Comparison of ENCODE assay signal across 21 cellular contexts in genomic region chr5:72232838-72233237, GRCh38.
A peak's percentile ranks its signal among the peaks of the same experiment; 100 is the strongest.
DNase-seq lines count a peak whose midpoint lies in the region; ATAC-seq and TF ChIP-seq lines count a peak whose summit lies in the region.
"Had no signal": no experiment of that assay in that cellular context is flagged by ENCODE, and none has a peak within 500 bp of the region (broad histone marks: within the 10 kb centered on the region; RNA-seq: fewer than 3 reads in every experiment).

No MANE protein-coding gene starts in this region.

- H3K27ac ChIP-seq in OCI-LY1 (ENCODE audit: low read depth, low read length, poor library complexity, severe bottlenecking) (peak overlapping the region; percentile 96), smooth muscle cell (ENCODE audit: low read depth) (peak overlapping the region; percentile 78)
- H3K27ac ChIP-seq: C4-2B, GM23248, upper lobe of left lung had no signal

- H3K4me1 ChIP-seq in OCI-LY1 (ENCODE audit: insufficient read depth, low read length, severe bottlenecking), result peaks cover 78% of the 10 kb centered on the region
- H3K4me1 ChIP-seq in smooth muscle cell (ENCODE audit: low read depth), result peaks cover 41% of the 10 kb centered on the region

- peaks cover 75% of the 10 kb centered on the region for H3K36me3 ChIP-seq in OCI-LY1 (ENCODE audit: insufficient read depth, low read length)
- no peaks in the 10 kb centered on the region for H3K36me3 ChIP-seq in smooth muscle cell (ENCODE audit: low read depth)

- peaks cover 29% of the 10 kb centered on the region for H3K36me3 Mint-ChIP-seq in activated naive CD4-positive, alpha-beta T cell treated with anti-CD3 and anti-CD28 coated beads, Interleukin-2, amount 50 U/mL, for 24 hours
- H3K36me3 Mint-ChIP-seq in activated naive CD4-positive, alpha-beta T cell treated with anti-CD3 and anti-CD28 coated beads for 36 hours (ENCODE audit: low read depth), result peaks cover 47% of the 10 kb centered on the region
- H3K36me3 Mint-ChIP-seq in brain, result peaks cover 40% of the 10 kb centered on the region

- H3K9ac ChIP-seq in OCI-LY1 (ENCODE audit: low read length) (peak overlapping the region; percentile 41), smooth muscle cell (ENCODE audit: low read depth) (no peak overlapping the region)
- H3K9ac ChIP-seq: GM23248 had no signal

- H3K9me2 ChIP-seq in OCI-LY1 (ENCODE audit: low read depth, low read length), result no peaks in the 10 kb centered on the region

- H3K4me3 ChIP-seq in OCI-LY1 (ENCODE audit: low read depth, low read length, poor library complexity, severe bottlenecking), result peak overlapping the region; percentile 27
- H3K4me3 ChIP-seq in smooth muscle cell, result no peak overlapping the region
- H3K4me3 ChIP-seq: GM23248, upper lobe of left lung had no signal

- peak overlapping the region; percentile 46 for H3K27ac Mint-ChIP-seq in activated naive CD4-positive, alpha-beta T cell treated with anti-CD3 and anti-CD28 coated beads, Interleukin-2, amount 50 U/mL, for 24 hours
- no peak overlapping the region for H3K27ac Mint-ChIP-seq in activated naive CD4-positive, alpha-beta T cell treated with anti-CD3 and anti-CD28 coated beads for 36 hours
- peak overlapping the region in 4 of 5 experiments; percentile 37 to 85 (median 44) for H3K27ac Mint-ChIP-seq in brain
- H3K27ac Mint-ChIP-seq: stimulated activated naive B cell treated with anti-CD40 and anti-IgM and Interleukin-4, amounts not matched to agents 10 μg/mL and 1 μg/mL and 100 μg/mL, for 72 hours had no signal

- H3K9me3 ChIP-seq in OCI-LY1 (ENCODE audit: low read length) (no peaks in the 10 kb centered on the region), smooth muscle cell (replicated peaks; ENCODE audit: low read depth) (no peaks in the 10 kb centered on the region)
- H3K9me3 ChIP-seq: upper lobe of left lung had no signal

- WGBS in smooth muscle cell (ENCODE audit: low lambda C conversion rate), result 60% methylated on average over 2 of the region's 2 CpGs

- peaks cover 58% of the 10 kb centered on the region for H3K4me1 Mint-ChIP-seq in activated naive CD4-positive, alpha-beta T cell treated with anti-CD3 and anti-CD28 coated beads, Interleukin-2, amount 50 U/mL, for 24 hours
- H3K4me1 Mint-ChIP-seq in activated naive CD4-positive, alpha-beta T cell treated with anti-CD3 and anti-CD28 coated beads for 36 hours (ENCODE audit: low read depth), result peaks cover 46% of the 10 kb centered on the region
- H3K4me1 Mint-ChIP-seq in brain, result peaks cover 20% of the 10 kb centered on the region

- CTCF ChIA-PET in activated naive CD4-positive, alpha-beta T cell treated with anti-CD3 and anti-CD28 coated beads for 36 hours (lab: Charles Lee), result no interaction called here

- no peak overlapping the region for H2AFZ ChIP-seq in OCI-LY1 (ENCODE audit: low read length)
- no peak overlapping the region for H2AFZ ChIP-seq in smooth muscle cell (ENCODE audit: low read depth)
- H2AFZ ChIP-seq: GM23248 had no signal

- intact Hi-C loops in activated naive CD4-positive, alpha-beta T cell treated with anti-CD3 and anti-CD28 coated beads for 36 hours (cut with micrococcal nuclease), result loop anchor here (5.0 kb wide), 2 partner anchors 614 to 929 kb away; no protein-coding TSS in a partner anchor

- H3K4me2 ChIP-seq in OCI-LY1 (ENCODE audit: low read length) (peak overlapping the region; percentile 55), smooth muscle cell (peak overlapping the region; percentile 64)

- no peaks in the 10 kb centered on the region for H4K20me1 ChIP-seq in OCI-LY1 (ENCODE audit: insufficient read depth, low read length)
- peaks cover 7% of the 10 kb centered on the region for H4K20me1 ChIP-seq in smooth muscle cell (ENCODE audit: low read depth)

- peak overlapping the region; percentile 54 for H3K4me3 Mint-ChIP-seq in activated naive CD4-positive, alpha-beta T cell treated with anti-CD3 and anti-CD28 coated beads, Interleukin-2, amount 50 U/mL, for 24 hours
- H3K4me3 Mint-ChIP-seq in activated naive CD4-positive, alpha-beta T cell treated with anti-CD3 and anti-CD28 coated beads for 36 hours, result no peak overlapping the region
- H3K4me3 Mint-ChIP-seq in brain, result no peak overlapping the region
- H3K4me3 Mint-ChIP-seq: stimulated activated naive B cell treated with anti-CD40 and anti-IgM and Interleukin-4, amounts not matched to agents 10 μg/mL and 1 μg/mL and 100 μg/mL, for 72 hours had no signal

- no peaks in the 10 kb centered on the region for H3K9me3 Mint-ChIP-seq in activated naive CD4-positive, alpha-beta T cell treated with anti-CD3 and anti-CD28 coated beads, Interleukin-2, amount 50 U/mL, for 24 hours
- H3K9me3 Mint-ChIP-seq in activated naive CD4-positive, alpha-beta T cell treated with anti-CD3 and anti-CD28 coated beads for 36 hours, result no peaks in the 10 kb centered on the region
- no peaks in the 10 kb centered on the region for H3K9me3 Mint-ChIP-seq in brain
- H3K9me3 Mint-ChIP-seq: stimulated activated naive B cell treated with anti-CD40 and anti-IgM and Interleukin-4, amounts not matched to agents 10 μg/mL and 1 μg/mL and 100 μg/mL, for 72 hours had no signal

- H3K27me3 Mint-ChIP-seq in activated naive CD4-positive, alpha-beta T cell treated with anti-CD3 and anti-CD28 coated beads, Interleukin-2, amount 50 U/mL, for 24 hours, result no peaks in the 10 kb centered on the region
- no peaks in the 10 kb centered on the region for H3K27me3 Mint-ChIP-seq in activated naive CD4-positive, alpha-beta T cell treated with anti-CD3 and anti-CD28 coated beads for 36 hours (ENCODE audit: low read depth)
- H3K27me3 Mint-ChIP-seq in brain, result no peaks in the 10 kb centered on the region
- H3K27me3 Mint-ChIP-seq: stimulated activated naive B cell treated with anti-CD40 and anti-IgM and Interleukin-4, amounts not matched to agents 10 μg/mL and 1 μg/mL and 100 μg/mL, for 72 hours had no signal

- no peak for DNase-seq in activated naive CD4-positive, alpha-beta T cell treated with anti-CD3 and anti-CD28 coated beads for 36 hours
- DNase-seq in smooth muscle cell (lab: John Stamatoyannopoulos, UW; ENCODE audit: unreplicated experiment) (no peak), NCI-H187 (lab: John Stamatoyannopoulos, UW) (no peak)
- DNase-seq: activated CD4-positive, alpha-beta T cell treated with anti-CD3 and anti-CD28 coated beads for 48 hours; activated naive CD4-positive, alpha-beta T cell treated with anti-CD3 and anti-CD28 coated beads, Interleukin-2, amount 50 U/mL, for 16 hours; dermis blood vessel endothelial cell; GM23248; IMR-90; left colon; NCI-H524 treated with DMSO at 0.1 percent for 48 hours; nucleus accumbens; PC-3; retina; stimulated activated naive B cell treated with anti-CD40 and anti-IgM and Interleukin-4, amounts not matched to agents 10 μg/mL and 1 μg/mL and 100 μg/mL, for 72 hours; upper lobe of left lung had no signal

- no peak for ATAC-seq in GM18498 (IDR thresholded peaks at IDR 0.05; ENCODE audit: unreplicated experiment)
- no peak for ATAC-seq in HG03457 (IDR thresholded peaks at IDR 0.05; ENCODE audit: unreplicated experiment)
- ATAC-seq: left colon; PC-3; stimulated activated naive B cell treated with anti-CD40 and anti-IgM and Interleukin-4, amounts not matched to agents 10 μg/mL and 1 μg/mL and 100 μg/mL, for 72 hours had no signal

- H3K27me3 ChIP-seq in OCI-LY1 (ENCODE audit: insufficient read depth, low read length), result no peaks in the 10 kb centered on the region
- no peaks in the 10 kb centered on the region for H3K27me3 ChIP-seq in smooth muscle cell (ENCODE audit: low read depth)
- H3K27me3 ChIP-seq: upper lobe of left lung had no signal

- H3K79me2 ChIP-seq in OCI-LY1 (ENCODE audit: insufficient read depth, low read length) (no peaks in the 10 kb centered on the region), smooth muscle cell (ENCODE audit: low read depth) (no peaks in the 10 kb centered on the region)

- TF ChIP-seq CTCF in OCI-LY1 (IDR thresholded peaks at IDR 0.05; ENCODE audit: low read length) (no peak), brain (conservative IDR thresholded peaks at IDR 0.05) (no peak), smooth muscle cell (IDR thresholded peaks at IDR 0.05; ENCODE audit: borderline replicate concordance, insufficient read depth, poor library complexity, severe bottlenecking) (no peak)

- H3F3A ChIP-seq in OCI-LY1 (ENCODE audit: insufficient read depth, low read length), result no peaks in the 10 kb centered on the region; the same call in 1 of the 2 replicates
- H3F3A ChIP-seq in smooth muscle cell (ENCODE audit: low read depth), result peaks cover 34% of the 10 kb centered on the region
